In genomic region chrX:106917830-106918500, GRCh38 we compare ENCODE assay signal across 11 cellular contexts. TPM values are rescaled to one million over a fixed set of nuclear protein-coding genes. Genes with fewer than 3 reads are reported as not detected.
A peak's percentile ranks its signal among the peaks of the same experiment; 100 is the strongest.
DNase-seq lines count a peak whose midpoint lies in the region; ATAC-seq and TF ChIP-seq lines count a peak whose summit lies in the region.
"Had no signal": no experiment of that assay in that cellular context is flagged by ENCODE, and none has a peak within 500 bp of the region (broad histone marks: within the 10 kb centered on the region; RNA-seq: fewer than 3 reads in every experiment).

No MANE protein-coding gene starts in this region.

- H3K79me2 ChIP-seq in GM23248 (ENCODE audit: insufficient read depth), result no peaks in the 10 kb centered on the region

- peak overlapping the region in 6 of 7 donors; percentile 1 to 88 (median 34) for H3K27ac Mint-ChIP-seq in CD4-positive, alpha-beta memory T cell
- H3K27ac Mint-ChIP-seq: stimulated activated naive CD8-positive, alpha-beta T cell treated with anti-CD3 and anti-CD28 coated beads, Interleukin-15, Interleukin-2, amounts not matched to agents 100 ng/mL and 50 ng/mL, for 24 hours had no signal

- no peaks in the 10 kb centered on the region for H3K27me3 ChIP-seq in CD4-positive, alpha-beta memory T cell (ENCODE audit: insufficient read depth, low read length)
- no peaks in the 10 kb centered on the region for H3K27me3 ChIP-seq in GM23248 (replicated peaks; ENCODE audit: insufficient read depth)

- DNase-seq in CD4-positive, alpha-beta memory T cell, result peak; percentile 40 to 59 (median 52)
- DNase-seq in GM23248, result peak; percentile 36
- DNase-seq in RWPE1 (ENCODE audit: low spot score), result peak; percentile 53
- peak; percentile 82 for DNase-seq in fibroblast of pulmonary artery (ENCODE audit: low read depth)
- no peak for DNase-seq in NCI-H526 treated with DMSO at 0.1 percent for 48 hours (lab: John Stamatoyannopoulos, UW)
- DNase-seq: aorta, retina had no signal

- H3K9me3 Mint-ChIP-seq in CD4-positive, alpha-beta memory T cell, result peaks cover 0 to 1% (median 0%) of the 10 kb centered on the region in 8 donors
- H3K9me3 Mint-ChIP-seq: stimulated activated naive CD8-positive, alpha-beta T cell treated with anti-CD3 and anti-CD28 coated beads, Interleukin-15, Interleukin-2, amounts not matched to agents 100 ng/mL and 50 ng/mL, for 24 hours had no signal

- ATAC-seq in activated CD4-positive, CD25-positive, alpha-beta regulatory T cell treated with anti-CD3 and anti-CD28 coated beads, Interleukin-2, amount 50 U/mL, for 24 hours, result no peak
- no peak for ATAC-seq in HG03521 (IDR thresholded peaks at IDR 0.05; ENCODE audit: unreplicated experiment)
- ATAC-seq in GM21423 (IDR thresholded peaks at IDR 0.05; ENCODE audit: unreplicated experiment), result no peak

- peaks cover 19% of the 10 kb centered on the region for H3K4me1 ChIP-seq in CD4-positive, alpha-beta memory T cell (ENCODE audit: insufficient read depth, low read length)
- 0 out of 2 replicates have a peak, but pooled peaks cover 4% of the 10 kb centered on the region for H3K4me1 ChIP-seq in GM23248 (ENCODE audit: insufficient read depth)

- 52 to 56% methylated on average over 5 to 6 of the region's 6 CpGs for whole genome bisulfite sequencing in GM23248 (ENCODE audit: low coverage in 1 of 2, low lambda C conversion rate in 2 of 2, missing lambda C conversion rate in 2 of 2), 2 experiments

- H3K27me3 Mint-ChIP-seq in CD4-positive, alpha-beta memory T cell, result peaks cover 0 to 3% of the 10 kb centered on the region in 2 donors

- no peak overlapping the region for H2AFZ ChIP-seq in GM23248

- no peak overlapping the region for H3K4me2 ChIP-seq in GM23248 (ENCODE audit: unreplicated experiment)

- no peak overlapping the region for H3K9ac ChIP-seq in GM23248

- H3K36me3 ChIP-seq in CD4-positive, alpha-beta memory T cell (ENCODE audit: insufficient read depth, low read length), result no peaks in the 10 kb centered on the region
- H3K36me3 ChIP-seq in GM23248 (ENCODE audit: low read depth), result no peaks in the 10 kb centered on the region

- no peak overlapping the region for H3K27ac ChIP-seq in CD4-positive, alpha-beta memory T cell (ENCODE audit: low read depth, low read length)
- H3K27ac ChIP-seq in GM23248, result no peak overlapping the region
- H3K27ac ChIP-seq in RWPE1, result no peak overlapping the region

- in situ Hi-C loops in GM23248 (cut with MboI), result no loop called here

- intact Hi-C loops in CD4-positive, alpha-beta memory T cell (cut with micrococcal nuclease), result no loop called here

- no peaks in the 10 kb centered on the region for H3K9me2 ChIP-seq in GM23248 (ENCODE audit: insufficient read depth)

- no peak for TF ChIP-seq CTCF in RWPE1 (conservative IDR thresholded peaks at IDR 0.05; ENCODE audit: low read depth)
- no peak for TF ChIP-seq CTCF in fibroblast of pulmonary artery (IDR thresholded peaks at IDR 0.05; ENCODE audit: low read length, missing control alignments)

- no peak overlapping the region for H3K4me3 ChIP-seq in CD4-positive, alpha-beta memory T cell (ENCODE audit: low read length in 2 of 2)
- no peak overlapping the region for H3K4me3 ChIP-seq in GM23248
- no peak overlapping the region for H3K4me3 ChIP-seq in fibroblast of pulmonary artery (replicated peaks; ENCODE audit: low read depth, low read length)

- POLR2A ChIA-PET in CD4-positive, alpha-beta memory T cell (lab: Charles Lee; ENCODE audit: partially characterized antibody), result no interaction called here
- POLR2A ChIA-PET in RWPE1 (lab: Yijun Ruan, JAX; ENCODE audit: low non-redundant PET), result no interaction called here

- no peaks in the 10 kb centered on the region for H4K20me1 ChIP-seq in GM23248 (ENCODE audit: insufficient read depth)

- no peaks in the 10 kb centered on the region for H3K9me3 ChIP-seq in CD4-positive, alpha-beta memory T cell (ENCODE audit: control insufficient read depth in 1 of 2, low read length in 2 of 2)
- no peaks in the 10 kb centered on the region for H3K9me3 ChIP-seq in GM23248 (ENCODE audit: low read depth)

- no peaks in the 10 kb centered on the region for H3F3A ChIP-seq in GM23248 (ENCODE audit: insufficient read depth)

- H3K4me3 Mint-ChIP-seq in CD4-positive, alpha-beta memory T cell, result peak overlapping the region; percentile 13 to 62 (median 54)
- H3K4me3 Mint-ChIP-seq: stimulated activated naive CD8-positive, alpha-beta T cell treated with anti-CD3 and anti-CD28 coated beads, Interleukin-15, Interleukin-2, amounts not matched to agents 100 ng/mL and 50 ng/mL, for 24 hours had no signal

- H3K4me1 Mint-ChIP-seq in CD4-positive, alpha-beta memory T cell, result peaks cover 17 to 26% (median 22%) of the 10 kb centered on the region in 4 donors

- CTCF ChIA-PET in CD4-positive, alpha-beta memory T cell (lab: Charles Lee; ENCODE audit: partially characterized antibody), result interaction anchor here (1.3 kb wide), 1 partner anchor 32 kb away, joined by 3 read pairs; no protein-coding TSS in a partner anchor
- CTCF ChIA-PET in RWPE1 (lab: Yijun Ruan, JAX), result no interaction called here

- H3K36me3 Mint-ChIP-seq in CD4-positive, alpha-beta memory T cell, result no peaks in the 10 kb centered on the region

RNA-seq across cellular contexts. Expression of gene CLDN2, which starts 2.2 kb away (rescaled TPM):
- not detected for total RNA-seq in CD4-positive, alpha-beta memory T cell
- polyA plus RNA-seq in CD4-positive, alpha-beta memory T cell, result under 1 TPM in 1 of 2 donors, not detected in 1; 0.11 TPM
- total RNA-seq in GM23248 (2014; rRNA removed; shearing (Covaris generic)), result not detected in 2 replicates
- not detected in 2 replicates for polyA plus RNA-seq in GM23248 (2016; fragmentation: Nextera tagmentation; extraction: Ambion mirVana)
- total RNA-seq: aorta had no signal
- polyA plus RNA-seq: aorta had no signal

RNA-seq across cellular contexts. Expression of gene RIPPLY1, which starts 14.8 kb away (rescaled TPM):
- total RNA-seq in CD4-positive, alpha-beta memory T cell, result not detected
- not detected for polyA plus RNA-seq in CD4-positive, alpha-beta memory T cell
- total RNA-seq in GM23248 (2014; rRNA removed; shearing (Covaris generic)), result not detected in 2 replicates
- not detected in 2 replicates for polyA plus RNA-seq in GM23248 (2016; fragmentation: Nextera tagmentation; extraction: Ambion mirVana)
- total RNA-seq: aorta had no signal
- polyA plus RNA-seq: aorta had no signal
